3 cellular contexts compared by ENCODE assay signal in genomic region chr12:108962256-108962655, GRCh38. TPM values are rescaled to one million over a fixed set of nuclear protein-coding genes. Genes with fewer than 3 reads are reported as not detected.
"Had no signal": no experiment of that assay in that cellular context is flagged by ENCODE, and none has a peak within 500 bp of the region (broad histone marks: within the 10 kb centered on the region; RNA-seq: fewer than 3 reads in every experiment).

No MANE protein-coding gene starts in this region.

- DNase-seq: GDM1, GF-D8 had no signal

- H3K4me3 ChIP-seq: GM12878 had no signal

- ATAC-seq: GM12878 had no signal

RNA-seq across cellular contexts. Expression of gene SVOP, which starts 58.6 kb away (rescaled TPM):
- polyA plus RNA-seq: GM12878 had no signal
